Comparison of ENCODE assay signal across 1 cellular context in genomic region chr16:74764184-74764583, GRCh38. TPM values are rescaled to one million over a fixed set of nuclear protein-coding genes. Genes with fewer than 3 reads are reported as not detected.
"Had no signal": no experiment of that assay in that cellular context is flagged by ENCODE, and none has a peak within 500 bp of the region (broad histone marks: within the 10 kb centered on the region; RNA-seq: fewer than 3 reads in every experiment).

No MANE protein-coding gene starts in this region.

RNA-seq across cellular contexts. Expression of gene FA2H, which starts 10.4 kb away (rescaled TPM):
- total RNA-seq: G401 had no signal
